8 cellular contexts compared by ENCODE assay signal in the genomic region with DNA sequence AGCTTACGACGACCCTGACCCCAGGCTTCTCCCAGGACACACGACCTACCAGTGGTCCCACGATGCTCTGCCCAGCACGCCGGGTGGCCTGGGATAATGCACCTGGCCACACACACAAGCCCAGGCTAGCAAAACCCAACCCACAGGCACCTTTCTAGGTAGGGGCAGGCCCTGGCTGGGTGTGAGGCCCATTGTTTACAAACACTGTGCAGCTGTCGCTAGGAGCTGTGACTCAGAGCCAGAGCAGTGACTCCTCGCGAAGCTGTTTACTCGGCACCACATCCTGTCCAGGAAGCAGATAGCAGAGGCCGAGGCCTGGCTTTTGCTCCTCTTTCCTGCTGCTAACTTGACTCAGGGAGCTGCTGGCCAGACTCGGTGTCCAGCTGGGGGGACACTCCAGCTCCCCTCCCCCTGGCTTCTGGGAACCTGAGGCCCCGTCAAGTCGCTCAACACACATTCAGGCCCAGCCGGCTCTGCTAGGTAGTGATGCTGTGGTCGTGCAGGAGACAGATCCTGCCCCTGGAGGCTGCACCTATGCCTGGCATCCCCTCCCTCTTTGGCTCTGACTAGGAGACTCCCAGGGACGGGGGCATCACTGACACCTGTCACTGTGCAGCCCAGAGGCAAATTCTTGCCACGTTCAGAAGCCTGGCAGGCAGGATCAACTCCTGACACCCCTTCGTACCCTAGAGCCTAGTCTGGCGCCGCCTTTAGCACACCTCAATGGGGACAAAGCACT. TPM values are rescaled to one million over a fixed set of nuclear protein-coding genes. Genes with fewer than 3 reads are reported as not detected.
A peak's percentile ranks its signal among the peaks of the same experiment; 100 is the strongest.
DNase-seq lines count a peak whose midpoint lies in the region; ATAC-seq and TF ChIP-seq lines count a peak whose summit lies in the region.

No MANE protein-coding gene starts in this region.

- H3K27ac Mint-ChIP-seq in naive B cell: peak overlapping the region; percentile 63 to 100 (median 91)
- peak overlapping the region; percentile 92 for H3K27ac Mint-ChIP-seq in stimulated activated naive B cell treated with anti-CD40 and anti-IgM and Interleukin-4, amounts not matched to agents 10 μg/mL and 1 μg/mL and 100 μg/mL, for 72 hours

- peak; percentile 52 for TF ChIP-seq POLR2A in erythroblast (IDR thresholded peaks at IDR 0.05; ENCODE audit: low read length)

- ATAC-seq in HG03442 (IDR thresholded peaks at IDR 0.05; ENCODE audit: unreplicated experiment) (peak; percentile 83), naive B cell (ENCODE audit: low read depth in 2 of 2) (peak; percentile 87 to 91)
- ATAC-seq in stimulated activated naive B cell treated with anti-CD40 and anti-IgM and Interleukin-4, amounts not matched to agents 10 μg/mL and 1 μg/mL and 100 μg/mL, for 72 hours (replicated peaks): peak; percentile 95 to 97

- peaks cover 47% of the 10 kb centered on the region for H3K4me1 ChIP-seq in BE2C

- peaks cover 3% of the 10 kb centered on the region for H3K36me3 ChIP-seq in BE2C

- peaks cover 30 to 36% (median 31%) of the 10 kb centered on the region in 3 donors for H3K4me1 Mint-ChIP-seq in naive B cell
- H3K4me1 Mint-ChIP-seq in stimulated activated naive B cell treated with anti-CD40 and anti-IgM and Interleukin-4, amounts not matched to agents 10 μg/mL and 1 μg/mL and 100 μg/mL, for 72 hours: peaks cover 34 to 64% of the 10 kb centered on the region in 2 donors

- peak overlapping the region in 2 of 8 donors; percentile 1 to 60 for H3K4me3 Mint-ChIP-seq in naive B cell
- peak overlapping the region; percentile 19 to 23 for H3K4me3 Mint-ChIP-seq in stimulated activated naive B cell treated with anti-CD40 and anti-IgM and Interleukin-4, amounts not matched to agents 10 μg/mL and 1 μg/mL and 100 μg/mL, for 72 hours

- H3K9me3 Mint-ChIP-seq in naive B cell: no peaks in the 10 kb centered on the region
- no peaks in the 10 kb centered on the region for H3K9me3 Mint-ChIP-seq in stimulated activated naive B cell treated with anti-CD40 and anti-IgM and Interleukin-4, amounts not matched to agents 10 μg/mL and 1 μg/mL and 100 μg/mL, for 72 hours

- H3K36me3 Mint-ChIP-seq in naive B cell: no peaks in the 10 kb centered on the region
- peaks cover 5 to 8% of the 10 kb centered on the region in 2 donors for H3K36me3 Mint-ChIP-seq in stimulated activated naive B cell treated with anti-CD40 and anti-IgM and Interleukin-4, amounts not matched to agents 10 μg/mL and 1 μg/mL and 100 μg/mL, for 72 hours

- peak overlapping the region; percentile 16 for H3K4me3 ChIP-seq in BE2C (ENCODE audit: low read depth, low read length)

- no peaks in the 10 kb centered on the region for H3K27me3 Mint-ChIP-seq in naive B cell
- H3K27me3 Mint-ChIP-seq in stimulated activated naive B cell treated with anti-CD40 and anti-IgM and Interleukin-4, amounts not matched to agents 10 μg/mL and 1 μg/mL and 100 μg/mL, for 72 hours: no peaks in the 10 kb centered on the region

- H3K9me3 ChIP-seq in BE2C: no peaks in the 10 kb centered on the region

- TF ChIP-seq CTCF in BE2C (IDR thresholded peaks at IDR 0.05; ENCODE audit: low read depth, low read length): peak; percentile 11; the same call in 1 of the 2 replicates

- H3K27me3 ChIP-seq in BE2C: no peaks in the 10 kb centered on the region

- DNase-seq in BE2C (peak; percentile 92), GM19240 (ENCODE audit: insufficient read length, low spot score) (peak; percentile 99), NOMO-1 treated with DMSO at 0.1 percent for 48 hours (lab: John Stamatoyannopoulos, UW; ENCODE audit: unreplicated experiment) (peak; percentile 21), activated T-cell treated with anti-CD3 and anti-CD28 coated beads for 48 hours (ENCODE audit: low read depth) (peak; percentile 80), erythroblast (lab: John Stamatoyannopoulos, UW) (peak; percentile 61 to 71), naive B cell (peak; percentile 45)
- peak; percentile 75 for DNase-seq in stimulated activated naive B cell treated with anti-CD40 and anti-IgM and Interleukin-4, amounts not matched to agents 10 μg/mL and 1 μg/mL and 100 μg/mL, for 72 hours

RNA-seq across cellular contexts. Expression of a gene that starts 12.8 kb away (rescaled TPM):
- 327 TPM for polyA plus RNA-seq in BE2C (2012; ENCODE audit: insufficient read depth, insufficient read length, low read depth)
- 10 to 100 TPM in 2 of 6 donors, 1 to 10 TPM in 4; 5.5 to 17.5 (median 8.7) TPM for polyA plus RNA-seq in naive B cell (ENCODE audit: low read depth in 6 of 6)

RNA-seq across cellular contexts. Expression of a gene that starts 29.9 kb away (rescaled TPM):
- polyA plus RNA-seq in BE2C (2012; ENCODE audit: insufficient read depth, insufficient read length, low read depth): 7.4 TPM
- polyA plus RNA-seq in naive B cell (ENCODE audit: low read depth in 6 of 6): 1 to 10 TPM in 5 of 6 donors, under 1 TPM in 1; 0.96 to 4.0 (median 2.4) TPM

Comparison
In these comparisons a context has a peak if more than half of its experiments do, and no peak if none do; other contexts are left out.
1. Peak in every context shown above with its lines: DNase-seq, ATAC-seq and H3K4me3 ChIP-seq.
2. DNase-seq: peak in every context shown above with its lines; median percentile 99 in GM19240; 92 in BE2C; 80 in activated T-cell treated with anti-CD3 and anti-CD28 coated beads for 48 hours; 75 in stimulated activated naive B cell treated with anti-CD40 and anti-IgM and Interleukin-4, amounts not matched to agents 10 μg/mL and 1 μg/mL and 100 μg/mL, for 72 hours; 66 in erythroblast; 45 in naive B cell; 21 in NOMO-1 treated with DMSO at 0.1 percent for 48 hours.